12 cellular contexts compared by ENCODE assay signal in genomic region chr20:9241232-9241692, GRCh38.
A peak's percentile ranks its signal among the peaks of the same experiment; 100 is the strongest.
DNase-seq lines count a peak whose midpoint lies in the region; ATAC-seq, FAIRE-seq and TF ChIP-seq lines count a peak whose summit lies in the region.
"Had no signal": no experiment of that assay in that cellular context is flagged by ENCODE, and none has a peak within 500 bp of the region (broad histone marks: within the 10 kb centered on the region; RNA-seq: fewer than 3 reads in every experiment).

No MANE protein-coding gene starts in this region.

- CTCF ChIA-PET in endothelial cell of umbilical vein (lab: Charles Lee) = interaction anchor here (1.0 to 1.7 kb wide), 3 partner anchors 16 to 387 kb away, joined by 3 to 6 read pairs (median 4); no protein-coding TSS in a partner anchor

- no peaks in the 10 kb centered on the region for H3K27me3 ChIP-seq in endothelial cell of umbilical vein (ENCODE audit: control insufficient read depth in 2 of 2, insufficient read depth in 2 of 2, low read length in 2 of 2)

- no peak overlapping the region for H2AFZ ChIP-seq in endothelial cell of umbilical vein (ENCODE audit: low read depth, low read length)

- POLR2A ChIA-PET in endothelial cell of umbilical vein (lab: Charles Lee) = no interaction called here

- intact Hi-C loops in endothelial cell of umbilical vein (cut with micrococcal nuclease) = no loop called here

- no peaks in the 10 kb centered on the region for H3K36me3 Mint-ChIP-seq in T-helper 2 cell treated with Interferon-gamma antibody and Interleukin-4, amounts not matched to agents 5 μg/mL and 100 μg/mL, for 36 hours (ENCODE audit: low read depth)

- no peak overlapping the region for H3K4me3 Mint-ChIP-seq in T-helper 2 cell treated with Interferon-gamma antibody and Interleukin-4, amounts not matched to agents 5 μg/mL and 100 μg/mL, for 36 hours
- H3K4me3 Mint-ChIP-seq: T-helper 1 cell treated with Interleukin-12 subunit alpha and Interleukin-12 subunit beta and Interleukin-4 antibody, amounts not matched to agents 30 μg/mL and 1 μg/mL, for 36 hours had no signal

- peak; percentile 58 for DNase-seq in GM03348 (ENCODE audit: low spot score)
- peak; percentile 67 for DNase-seq in NCI-H226
- DNase-seq in endothelial cell of umbilical vein (ENCODE audit: low read depth, low spot score) = peak; percentile 66
- peak; percentile 30 for DNase-seq in pulmonary artery endothelial cell (ENCODE audit: low read depth, low spot score)
- no peak for DNase-seq in DMS79 treated with DMSO at 0.1 percent for 48 hours (lab: John Stamatoyannopoulos, UW)
- no peak for DNase-seq in T-helper 2 cell treated with Interferon-gamma antibody and Interleukin-4, amounts not matched to agents 5 μg/mL and 100 μg/mL, for 36 hours (ENCODE audit: low spot score)
- DNase-seq in superior temporal gyrus (ENCODE audit: extremely low spot score) = no peak
- DNase-seq: effector CD4-positive, alpha-beta T cell; mesendoderm; NCI-H2107 had no signal

- no peaks in the 10 kb centered on the region for H4K20me1 ChIP-seq in endothelial cell of umbilical vein (replicated peaks; ENCODE audit: control insufficient read depth, extremely low read depth, insufficient read depth, low read length)

- H3K4me1 ChIP-seq in endothelial cell of umbilical vein (ENCODE audit: control insufficient read depth, extremely low read depth, insufficient read depth, low read length) = peaks cover 14% of the 10 kb centered on the region

- no peaks in the 10 kb centered on the region for H3K9me3 Mint-ChIP-seq in T-helper 2 cell treated with Interferon-gamma antibody and Interleukin-4, amounts not matched to agents 5 μg/mL and 100 μg/mL, for 36 hours

- FAIRE-seq in endothelial cell of umbilical vein (lab: Jason Lieb, UNC) = peak; percentile 70

- peak overlapping the region; percentile 22 for H3K4me2 ChIP-seq in endothelial cell of umbilical vein (ENCODE audit: insufficient read depth, low read length)

- H3K27ac Mint-ChIP-seq in T-helper 2 cell treated with Interferon-gamma antibody and Interleukin-4, amounts not matched to agents 5 μg/mL and 100 μg/mL, for 36 hours = no peak overlapping the region
- H3K27ac Mint-ChIP-seq: T-helper 1 cell treated with Interleukin-12 subunit alpha and Interleukin-12 subunit beta and Interleukin-4 antibody, amounts not matched to agents 30 μg/mL and 1 μg/mL, for 36 hours had no signal

- no peak overlapping the region for H3K4me3 ChIP-seq in endothelial cell of umbilical vein (replicated peaks in 1 of 3; ENCODE audit: insufficient read depth in 1 of 3, low read depth in 1 of 3, low read length in 3 of 3)

- dilution Hi-C loops in endothelial cell of umbilical vein (cut with MboI; ENCODE audit: extremely low pct_ligation_motif_present, low sequenced_read_pairs) = no loop called here

- H3K79me2 ChIP-seq in endothelial cell of umbilical vein (ENCODE audit: control insufficient read depth, insufficient read depth, low read length) = no peaks in the 10 kb centered on the region

- ATAC-seq in GM21717 (IDR thresholded peaks at IDR 0.05; ENCODE audit: unreplicated experiment) = no peak

- no peak for TF ChIP-seq CTCF in endothelial cell of umbilical vein (IDR thresholded peaks at IDR 0.05; ENCODE audit: extremely low read depth in 1 of 2, insufficient read depth in 1 of 2, low read depth in 1 of 2, low read length in 2 of 2)

- H3K9me3 ChIP-seq in endothelial cell of umbilical vein (replicated peaks; ENCODE audit: control insufficient read depth, insufficient read depth, low read length) = no peaks in the 10 kb centered on the region

- TF ChIP-seq POLR2A in endothelial cell of umbilical vein (IDR thresholded peaks at IDR 0.05; ENCODE audit: low read depth, low read length) = no peak

- H3K9ac ChIP-seq in endothelial cell of umbilical vein (replicated peaks; ENCODE audit: extremely low read depth, insufficient read depth, low read length) = no peak overlapping the region

- BruUV-seq in endothelial cell of umbilical vein (replicated peaks; lab: Mats Ljungman, UMichigan) = no TSS peak

- H3K27ac ChIP-seq in endothelial cell of umbilical vein (ENCODE audit: insufficient read depth, low read depth, low read length) = no peak overlapping the region

- no peaks in the 10 kb centered on the region for H3K9me1 ChIP-seq in endothelial cell of umbilical vein (replicated peaks; ENCODE audit: control insufficient read depth, extremely low read depth, insufficient read depth, low read length)

- H3K36me3 ChIP-seq in endothelial cell of umbilical vein (ENCODE audit: control insufficient read depth in 2 of 2, extremely low read depth in 1 of 2, insufficient read depth in 2 of 2, low read length in 2 of 2) = no peaks in the 10 kb centered on the region

- no peaks in the 10 kb centered on the region for H3K4me1 Mint-ChIP-seq in T-helper 2 cell treated with Interferon-gamma antibody and Interleukin-4, amounts not matched to agents 5 μg/mL and 100 μg/mL, for 36 hours (ENCODE audit: low read depth)

- H3K27me3 Mint-ChIP-seq in T-helper 2 cell treated with Interferon-gamma antibody and Interleukin-4, amounts not matched to agents 5 μg/mL and 100 μg/mL, for 36 hours (ENCODE audit: low read depth) = no peaks in the 10 kb centered on the region

TF ChIP-seq in endothelial cell of umbilical vein, 7 proteins besides CTCF, POLR2A, EP300 and RAD21:
- TF ChIP-seq JUN (IDR thresholded peaks at IDR 0.05; ENCODE audit: borderline replicate concordance, insufficient read depth, insufficient read length, low read depth) = peak; percentile 44
- peak; percentile 47 for TF ChIP-seq FOS (IDR thresholded peaks at IDR 0.05; ENCODE audit: borderline replicate concordance, insufficient read depth, low read length)
- no peak for TF ChIP-seq MYC (IDR thresholded peaks at IDR 0.05; ENCODE audit: low read depth, low read length)
- TF ChIP-seq GATA2 (IDR thresholded peaks at IDR 0.05; ENCODE audit: insufficient read depth, insufficient read length, low read depth, low read length) = peak; percentile 64
- no peak for TF ChIP-seq EZH2 (IDR thresholded peaks at IDR 0.05; ENCODE audit: borderline replicate concordance, low read depth, low read length, severe bottlenecking)
- no peak for TF ChIP-seq MAX (IDR thresholded peaks at IDR 0.05; ENCODE audit: insufficient read depth, insufficient read length)
- TF ChIP-seq POLR2AphosphoS5 (IDR thresholded peaks at IDR 0.05; ENCODE audit: insufficient read depth, low read depth, low read length) = no peak
TF ChIP-seq in endothelial cell of umbilical vein: peak in this region for 3.

Comparison
In these comparisons a context has a peak if more than half of its experiments do, and no peak if none do; other contexts are left out.
1. DNase-seq: peak in GM03348 (single experiment), NCI-H226 (single experiment), endothelial cell of umbilical vein (single experiment) and pulmonary artery endothelial cell (single experiment); none in DMS79 treated with DMSO at 0.1 percent for 48 hours (single experiment), T-helper 2 cell treated with Interferon-gamma antibody and Interleukin-4, amounts not matched to agents 5 μg/mL and 100 μg/mL, for 36 hours (single experiment) and superior temporal gyrus (single experiment).